ENCODE assay signal across 12 cellular contexts in genomic region chr4:48093949-48094550, GRCh38. TPM values are rescaled to one million over a fixed set of nuclear protein-coding genes. Genes with fewer than 3 reads are reported as not detected.
DNase-seq lines count a peak whose midpoint lies in the region; ATAC-seq and TF ChIP-seq lines count a peak whose summit lies in the region.
"Had no signal": no experiment of that assay in that cellular context is flagged by ENCODE, and none has a peak within 500 bp of the region (broad histone marks: within the 10 kb centered on the region; RNA-seq: fewer than 3 reads in every experiment).

No MANE protein-coding gene starts in this region.

- H3K36me3 Mint-ChIP-seq in activated T-helper 17 cell treated with anti-CD3 and anti-CD28 coated beads, Interleukin-2, amount 50 U/mL, for 72 hours (ENCODE audit: low read depth), result peaks cover 21% of the 10 kb centered on the region
- H3K36me3 Mint-ChIP-seq in stimulated activated naive CD8-positive, alpha-beta T cell treated with anti-CD3 and anti-CD28 coated beads, Interleukin-15, Interleukin-2, amounts not matched to agents 100 ng/mL and 50 ng/mL, for 24 hours (ENCODE audit: low read depth), result peaks cover 6% of the 10 kb centered on the region

- H3K27ac ChIP-seq in esophagus squamous epithelium, result peak overlapping the region in 1 of 4 donors; percentile 38

- H3K27me3 Mint-ChIP-seq in activated T-helper 17 cell treated with anti-CD3 and anti-CD28 coated beads, Interleukin-2, amount 50 U/mL, for 72 hours, result no peaks in the 10 kb centered on the region
- H3K27me3 Mint-ChIP-seq in stimulated activated naive CD8-positive, alpha-beta T cell treated with anti-CD3 and anti-CD28 coated beads, Interleukin-15, Interleukin-2, amounts not matched to agents 100 ng/mL and 50 ng/mL, for 24 hours, result no peaks in the 10 kb centered on the region
- H3K27me3 Mint-ChIP-seq: activated B cell treated with CpG ODN at 0.5 μM for 24 hours had no signal

- DNase-seq in activated T-cell treated with anti-CD3 and anti-CD28 coated beads for 24 hours (ENCODE audit: low read depth) (peak; percentile 38), activated T-cell treated with anti-CD3 and anti-CD28 coated beads for 4 hours (no peak), kidney epithelial cell (ENCODE audit: low read depth) (peak; percentile 47), NOMO-1 treated with dmso at 0.1 percent for 144 hours (lab: John Stamatoyannopoulos, UW; ENCODE audit: unreplicated experiment) (no peak), nucleus accumbens (lab: John Stamatoyannopoulos, UW) (no peak), esophagus squamous epithelium (lab: John Stamatoyannopoulos, UW) (no peak)
- DNase-seq: activated B cell treated with CpG ODN at 0.5 μM for 24 hours, BE2C, NCI-H446 treated with DMSO at 0.1 percent for 48 hours had no signal

- no peak overlapping the region for H3K4me3 ChIP-seq in kidney epithelial cell (ENCODE audit: low read depth, low read length)
- no peak overlapping the region for H3K4me3 ChIP-seq in esophagus squamous epithelium

- TF ChIP-seq CTCF in kidney epithelial cell (IDR thresholded peaks at IDR 0.05; ENCODE audit: insufficient read depth, low read length, poor library complexity, severe bottlenecking) (no peak), esophagus squamous epithelium (IDR thresholded peaks at IDR 0.05) (no peak)

- TF ChIP-seq POLR2A in esophagus squamous epithelium (IDR thresholded peaks at IDR 0.05), result no peak

- peaks cover 0 to 22% (median 0%) of the 10 kb centered on the region in 3 donors for H3K4me1 ChIP-seq in esophagus squamous epithelium
- H3K4me1 ChIP-seq: BE2C had no signal

- intact Hi-C loops in esophagus squamous epithelium (cut with DNase I), result no loop called here

- no peaks in the 10 kb centered on the region for H3K9me3 ChIP-seq in esophagus squamous epithelium
- H3K9me3 ChIP-seq: BE2C had no signal

- H3K9me3 Mint-ChIP-seq in activated T-helper 17 cell treated with anti-CD3 and anti-CD28 coated beads, Interleukin-2, amount 50 U/mL, for 72 hours, result no peaks in the 10 kb centered on the region
- H3K9me3 Mint-ChIP-seq in stimulated activated naive CD8-positive, alpha-beta T cell treated with anti-CD3 and anti-CD28 coated beads, Interleukin-15, Interleukin-2, amounts not matched to agents 100 ng/mL and 50 ng/mL, for 24 hours, result no peaks in the 10 kb centered on the region
- H3K9me3 Mint-ChIP-seq: activated B cell treated with CpG ODN at 0.5 μM for 24 hours, neural crest cell had no signal

- peak; percentile 100 for ATAC-seq in activated T-helper 17 cell treated with anti-CD3 and anti-CD28 coated beads, Interleukin-2, amount 50 U/mL, for 72 hours (replicated peaks)

- 20 to 30% methylated on average over 3 of the region's 3 CpGs for WGBS in esophagus squamous epithelium, 2 donors

- H3K36me3 ChIP-seq in kidney epithelial cell (ENCODE audit: control insufficient read depth, insufficient read depth, low read length) (no peaks in the 10 kb centered on the region), esophagus squamous epithelium (no peaks in the 10 kb centered on the region)
- H3K36me3 ChIP-seq: BE2C had no signal

- peak overlapping the region; percentile 27 for H3K4me3 Mint-ChIP-seq in activated T-helper 17 cell treated with anti-CD3 and anti-CD28 coated beads, Interleukin-2, amount 50 U/mL, for 72 hours
- H3K4me3 Mint-ChIP-seq in stimulated activated naive CD8-positive, alpha-beta T cell treated with anti-CD3 and anti-CD28 coated beads, Interleukin-15, Interleukin-2, amounts not matched to agents 100 ng/mL and 50 ng/mL, for 24 hours, result no peak overlapping the region
- H3K4me3 Mint-ChIP-seq: activated B cell treated with CpG ODN at 0.5 μM for 24 hours, neural crest cell had no signal

- peak overlapping the region; percentile 26 for H3K27ac Mint-ChIP-seq in activated T-helper 17 cell treated with anti-CD3 and anti-CD28 coated beads, Interleukin-2, amount 50 U/mL, for 72 hours
- H3K27ac Mint-ChIP-seq in stimulated activated naive CD8-positive, alpha-beta T cell treated with anti-CD3 and anti-CD28 coated beads, Interleukin-15, Interleukin-2, amounts not matched to agents 100 ng/mL and 50 ng/mL, for 24 hours, result peak overlapping the region; percentile 46
- H3K27ac Mint-ChIP-seq: activated B cell treated with CpG ODN at 0.5 μM for 24 hours had no signal

- peaks cover 13% of the 10 kb centered on the region for H3K4me1 Mint-ChIP-seq in activated T-helper 17 cell treated with anti-CD3 and anti-CD28 coated beads, Interleukin-2, amount 50 U/mL, for 72 hours
- peaks cover 23% of the 10 kb centered on the region for H3K4me1 Mint-ChIP-seq in stimulated activated naive CD8-positive, alpha-beta T cell treated with anti-CD3 and anti-CD28 coated beads, Interleukin-15, Interleukin-2, amounts not matched to agents 100 ng/mL and 50 ng/mL, for 24 hours (ENCODE audit: low read depth)
- H3K4me1 Mint-ChIP-seq: activated B cell treated with CpG ODN at 0.5 μM for 24 hours, neural crest cell had no signal

- H3K27me3 ChIP-seq in kidney epithelial cell (ENCODE audit: control insufficient read depth, insufficient read depth, low read length) (no peaks in the 10 kb centered on the region), esophagus squamous epithelium (no peaks in the 10 kb centered on the region)

RNA-seq across cellular contexts. Expression of gene TXK, which starts 40.0 kb away (rescaled TPM):
- 10 to 100 TPM; 26.8 to 28.8 TPM for total RNA-seq in activated T-helper 17 cell treated with anti-CD3 and anti-CD28 coated beads, Interleukin-2, amount 50 U/mL, for 72 hours
- 0.48 and 0.67 TPM in 2 replicates for total RNA-seq in kidney epithelial cell
- 1 to 10 TPM; 1.7 to 5.2 (median 3.5) TPM for total RNA-seq in esophagus squamous epithelium
- total RNA-seq: neural crest cell had no signal

Comparison
In these comparisons a context has a peak if more than half of its experiments do, and no peak if none do; other contexts are left out.
1. DNase-seq: peak in activated T-cell treated with anti-CD3 and anti-CD28 coated beads for 24 hours (single experiment) and kidney epithelial cell (single experiment); none in activated T-cell treated with anti-CD3 and anti-CD28 coated beads for 4 hours (single experiment), NOMO-1 treated with dmso at 0.1 percent for 144 hours (single experiment), nucleus accumbens (0 of 56) and esophagus squamous epithelium (single experiment).
2. RNA of gene TXK, which starts 40.0 kb away (total RNA-seq): 26.8 to 28.8 TPM in activated T-helper 17 cell treated with anti-CD3 and anti-CD28 coated beads, Interleukin-2, amount 50 U/mL, for 72 hours; 1.7 to 5.2 TPM in esophagus squamous epithelium and 0.48 to 0.67 TPM in kidney epithelial cell; every median in the first group is over 4 times any median in the second.